Comparison of ENCODE assay signal across 9 cellular contexts in the genomic region with DNA sequence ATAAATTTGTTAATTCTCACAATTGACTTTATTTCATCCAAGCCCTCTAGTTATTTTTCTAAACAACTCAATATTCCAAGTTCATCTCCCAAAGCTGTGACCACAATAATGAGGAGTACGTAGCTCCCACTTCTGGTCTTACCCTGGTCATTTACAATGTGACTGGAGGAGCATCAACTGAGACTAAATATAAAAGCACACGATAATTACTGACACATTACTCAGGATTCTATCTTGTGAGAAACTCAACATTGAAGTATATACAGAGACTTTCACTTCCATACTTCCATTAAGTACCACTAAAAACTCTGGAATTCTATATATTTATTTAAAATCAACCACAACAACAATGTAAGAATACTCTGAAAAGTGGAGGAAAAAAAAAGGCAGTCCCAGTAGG.
"Had no signal": no experiment of that assay in that cellular context is flagged by ENCODE, and none has a peak within 500 bp of the region (broad histone marks: within the 10 kb centered on the region; RNA-seq: fewer than 3 reads in every experiment).

No MANE protein-coding gene starts in this region.

- H3K4me3 ChIP-seq: GM23248, GM23338, HAP-1 had no signal

- H2AFZ ChIP-seq: GM23248, GM23338 had no signal

- H3K27ac ChIP-seq: GM23248 had no signal

- H3K4me3 Mint-ChIP-seq: GM23338, H9, HFFc6 had no signal

- H3K9ac ChIP-seq: GM23248 had no signal

- H3K27ac Mint-ChIP-seq: GM23338, H9, HFFc6 had no signal

- H3K9me3 ChIP-seq: HAP-1 had no signal

- H3K9me3 Mint-ChIP-seq: GM23338, H9, HFFc6 had no signal

- H3K4me1 ChIP-seq: HAP-1 had no signal

- DNase-seq: GM23248, GOT3, H7, H9, HCEC 1CT, HFFc6 had no signal

- ATAC-seq: GM23338, HCT116 had no signal

- H3K36me3 ChIP-seq: HAP-1 had no signal

- H3K4me2 ChIP-seq: GM23338 had no signal
